In the genomic region with DNA sequence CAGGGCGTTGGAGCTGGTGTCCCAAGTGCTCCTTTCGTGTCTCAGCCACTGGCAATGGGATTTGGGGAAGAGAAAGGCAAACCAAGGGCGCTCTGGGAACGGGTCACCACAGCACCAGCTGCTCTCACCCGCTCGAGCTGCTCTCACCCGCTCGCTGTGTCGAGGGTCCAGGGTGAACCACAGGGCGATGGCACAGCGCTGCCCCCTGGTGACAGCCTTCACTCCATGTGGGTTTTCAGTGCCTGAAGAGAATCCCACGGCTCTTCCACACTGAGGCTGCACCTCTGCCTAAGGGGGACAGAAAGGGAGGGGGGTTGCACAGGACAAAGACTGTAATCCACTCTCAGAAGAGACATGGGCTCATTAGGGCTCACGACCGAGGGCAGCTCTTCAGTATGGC, we compare ENCODE assay signal across 9 cellular contexts. TPM values are rescaled to one million over a fixed set of nuclear protein-coding genes. Genes with fewer than 3 reads are reported as not detected.
DNase-seq lines count a peak whose midpoint lies in the region; ATAC-seq and TF ChIP-seq lines count a peak whose summit lies in the region.
"Had no signal": no experiment of that assay in that cellular context is flagged by ENCODE, and none has a peak within 500 bp of the region (broad histone marks: within the 10 kb centered on the region; RNA-seq: fewer than 3 reads in every experiment).

No MANE protein-coding gene starts in this region.

- H3K4me1 Mint-ChIP-seq in progenitor cell of endocrine pancreas (ENCODE audit: low read depth), result no peaks in the 10 kb centered on the region

- H3K4me3 ChIP-seq in foreskin fibroblast (ENCODE audit: low read depth in 1 of 2, low read length in 2 of 2), result no peak overlapping the region

- CTCF ChIA-PET in GM10248 (lab: Yijun Ruan, JAX), result interaction anchor here (0.8 to 4.7 kb wide), 9 partner anchors 9 to 403 kb away, joined by 3 to 35 read pairs (median 5); partner anchors contain the start of genes C1orf50 and P3H1

- H3K36me3 Mint-ChIP-seq in progenitor cell of endocrine pancreas (ENCODE audit: insufficient read depth), result peaks cover 22% of the 10 kb centered on the region

- peak; percentile 65 for DNase-seq in GM10248 (ENCODE audit: extremely low spot score)
- peak; percentile 74 for DNase-seq in NCI-H1694 (lab: John Stamatoyannopoulos, UW)
- peak; percentile 72 for DNase-seq in activated CD8-positive, alpha-beta memory T cell treated with anti-CD3 and anti-CD28 coated beads, Interleukin-2, amount 50 U/mL, for 48 hours
- DNase-seq in foreskin fibroblast, result peak in 1 of 2 donors; percentile 54
- DNase-seq in progenitor cell of endocrine pancreas (ENCODE audit: low spot score, unreplicated experiment), result peak; percentile 63
- DNase-seq in SIG-M5 treated with dmso at 0.1 percent for 504 hours (lab: John Stamatoyannopoulos, UW; ENCODE audit: unreplicated experiment), result no peak

- H3K9me3 Mint-ChIP-seq in progenitor cell of endocrine pancreas (ENCODE audit: low read depth), result peaks cover 12% of the 10 kb centered on the region

- H3K27ac Mint-ChIP-seq in progenitor cell of endocrine pancreas, result no peak overlapping the region

- ATAC-seq in GM18858 (IDR thresholded peaks at IDR 0.05; ENCODE audit: unreplicated experiment) (no peak), GM21619 (IDR thresholded peaks at IDR 0.05; ENCODE audit: unreplicated experiment) (no peak)

- POLR2A ChIA-PET in GM10248 (lab: Yijun Ruan, JAX), result no interaction called here

- H3K4me3 Mint-ChIP-seq in progenitor cell of endocrine pancreas (ENCODE audit: low read depth), result no peak overlapping the region

- TF ChIP-seq CTCF in GM10248 (IDR thresholded peaks at IDR 0.05; ENCODE audit: control extremely low read depth, extremely low read depth, low read depth, missing control alignments) (peak; percentile 59), foreskin fibroblast (IDR thresholded peaks at IDR 0.05; ENCODE audit: low read depth, low read length) (peak; percentile 58), progenitor cell of endocrine pancreas (IDR thresholded peaks at IDR 0.05; ENCODE audit: unreplicated experiment) (peak; percentile 75)

- no peaks in the 10 kb centered on the region for H3K27me3 Mint-ChIP-seq in progenitor cell of endocrine pancreas

RNA-seq across cellular contexts. Expression of gene CLDN19, which starts 7.1 kb away (rescaled TPM):
- 7.8 and 8.2 TPM in 2 replicates for total RNA-seq in progenitor cell of endocrine pancreas
- total RNA-seq: NCI-H460 had no signal

RNA-seq across cellular contexts. Expression of gene P3H1, which starts 19.7 kb away (rescaled TPM):
- total RNA-seq in progenitor cell of endocrine pancreas, result 68.6 and 72.9 TPM in 2 replicates

RNA-seq across cellular contexts. Expression of gene C1orf50, which starts 19.9 kb away (rescaled TPM):
- 9.7 and 12.0 TPM in 2 replicates for total RNA-seq in progenitor cell of endocrine pancreas

RNA-seq across cellular contexts. Expression of gene TMEM269, which starts 37.7 kb away (rescaled TPM):
- total RNA-seq in progenitor cell of endocrine pancreas, result 0.42 and 0.48 TPM in 2 replicates
